In the genomic region with DNA sequence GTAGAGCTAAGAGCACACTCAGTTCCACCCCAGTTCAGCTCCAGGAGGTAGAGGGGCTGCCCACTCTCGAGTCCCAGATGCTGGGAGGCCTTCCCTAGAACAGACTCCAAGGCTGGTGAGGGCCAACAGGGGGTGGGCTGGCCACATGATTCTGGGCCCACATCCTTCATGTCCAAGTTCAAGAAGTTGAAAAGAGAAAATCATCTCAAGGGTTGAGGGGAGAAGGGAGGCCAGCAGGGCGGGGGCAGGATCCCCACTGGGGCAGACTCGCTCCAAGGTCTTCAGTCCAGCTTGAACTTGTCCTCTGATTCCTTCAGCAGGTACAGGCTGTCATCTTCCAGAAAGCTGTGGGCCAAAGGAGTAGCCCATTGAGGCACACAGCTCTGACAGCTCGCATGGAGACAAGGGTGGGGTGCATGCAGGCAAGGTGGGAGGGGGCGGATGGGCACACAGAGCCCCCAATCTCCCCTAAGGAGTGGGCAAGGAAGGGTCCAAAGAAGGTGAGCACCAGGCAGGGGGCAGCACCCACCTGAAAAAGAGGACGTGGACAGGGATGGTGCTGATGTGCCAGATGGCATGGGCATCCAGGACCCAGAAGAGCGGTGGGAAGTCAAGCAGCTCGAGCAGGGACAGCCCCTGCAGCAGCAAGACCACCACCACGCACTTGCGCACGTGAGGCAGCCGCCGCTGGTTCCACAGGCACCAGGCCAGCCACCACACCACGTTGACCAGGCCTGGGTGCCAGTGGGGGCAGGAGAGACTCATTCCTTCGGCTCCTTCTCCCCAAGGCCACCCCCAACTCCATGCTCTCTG, we compare ENCODE assay signal across 1 cellular context.
TF ChIP-seq lines count a peak whose summit lies in the region.

No MANE protein-coding gene starts in this region.

TF ChIP-seq in SK-N-SH, 30 proteins besides CTCF, POLR2A, EP300 and RAD21 (continued from another document):
- TF ChIP-seq, protein P1, sequence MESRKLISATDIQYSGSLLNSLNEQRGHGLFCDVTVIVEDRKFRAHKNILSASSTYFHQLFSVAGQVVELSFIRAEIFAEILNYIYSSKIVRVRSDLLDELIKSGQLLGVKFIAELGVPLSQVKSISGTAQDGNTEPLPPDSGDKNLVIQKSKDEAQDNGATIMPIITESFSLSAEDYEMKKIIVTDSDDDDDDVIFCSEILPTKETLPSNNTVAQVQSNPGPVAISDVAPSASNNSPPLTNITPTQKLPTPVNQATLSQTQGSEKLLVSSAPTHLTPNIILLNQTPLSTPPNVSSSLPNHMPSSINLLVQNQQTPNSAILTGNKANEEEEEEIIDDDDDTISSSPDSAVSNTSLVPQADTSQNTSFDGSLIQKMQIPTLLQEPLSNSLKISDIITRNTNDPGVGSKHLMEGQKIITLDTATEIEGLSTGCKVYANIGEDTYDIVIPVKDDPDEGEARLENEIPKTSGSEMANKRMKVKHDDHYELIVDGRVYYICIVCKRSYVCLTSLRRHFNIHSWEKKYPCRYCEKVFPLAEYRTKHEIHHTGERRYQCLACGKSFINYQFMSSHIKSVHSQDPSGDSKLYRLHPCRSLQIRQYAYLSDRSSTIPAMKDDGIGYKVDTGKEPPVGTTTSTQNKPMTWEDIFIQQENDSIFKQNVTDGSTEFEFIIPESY (IDR thresholded peaks at IDR 0.05; ENCODE audit: borderline replicate concordance, low read depth), result no peak
- TF ChIP-seq TAF1 (IDR thresholded peaks at IDR 0.05; ENCODE audit: borderline replicate concordance, low read depth, low read length) (no peak), SIN3A (IDR thresholded peaks at IDR 0.05; ENCODE audit: borderline replicate concordance, low read depth, low read length) (no peak), ELF1 (IDR thresholded peaks at IDR 0.05) (no peak), POLR2AphosphoS5 (IDR thresholded peaks at IDR 0.05; ENCODE audit: low read depth, low read length) (no peak), RCOR1 (IDR thresholded peaks at IDR 0.05; ENCODE audit: low read length) (no peak), YY1 (IDR thresholded peaks at IDR 0.05; ENCODE audit: low read depth) (no peak), TEAD4 (IDR thresholded peaks at IDR 0.05; ENCODE audit: borderline replicate concordance, insufficient read depth) (no peak), CHD2 (IDR thresholded peaks at IDR 0.05; ENCODE audit: low read length, partially characterized antibody) (no peak), JUND (IDR thresholded peaks at IDR 0.05) (no peak), SMC3 (IDR thresholded peaks at IDR 0.05; ENCODE audit: low read depth, low read length) (no peak)
